ENCODE assay signal across 16 cellular contexts in the genomic region with DNA sequence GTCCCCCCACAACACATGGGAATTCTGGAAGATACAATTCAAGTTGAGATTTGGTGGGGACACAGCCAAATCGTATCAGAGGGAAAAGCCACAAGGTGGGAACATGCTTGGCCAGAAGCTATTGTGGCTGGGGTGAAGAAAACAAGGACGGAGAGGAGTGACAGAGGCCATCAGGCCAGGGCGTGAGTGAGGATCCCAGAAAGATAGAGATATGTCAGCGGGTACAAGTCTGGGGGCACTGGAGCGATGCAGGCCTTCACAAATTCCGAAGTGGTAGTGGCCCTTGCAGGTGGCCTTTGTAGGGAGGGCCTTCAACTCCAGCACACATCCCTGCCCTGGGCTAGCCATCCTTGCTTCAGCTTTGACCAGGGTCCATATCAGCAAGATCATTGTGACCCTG.
DNase-seq lines count a peak whose midpoint lies in the region; ATAC-seq and TF ChIP-seq lines count a peak whose summit lies in the region.
"Had no signal": no experiment of that assay in that cellular context is flagged by ENCODE, and none has a peak within 500 bp of the region (broad histone marks: within the 10 kb centered on the region; RNA-seq: fewer than 3 reads in every experiment).

No MANE protein-coding gene starts in this region.

- no peaks in the 10 kb centered on the region for H3K9me3 Mint-ChIP-seq in activated naive CD4-positive, alpha-beta T cell treated with anti-CD3 and anti-CD28 coated beads, Interleukin-2, amount 50 U/mL, for 24 hours
- H3K9me3 Mint-ChIP-seq in activated naive CD4-positive, alpha-beta T cell treated with anti-CD3 and anti-CD28 coated beads, Interleukin-2, amount 50 U/mL, for 72 hours, result peaks cover 0 to 10% of the 10 kb centered on the region in 2 donors
- H3K9me3 Mint-ChIP-seq in stimulated activated effector memory CD8-positive, alpha-beta T cell treated with anti-CD3 and anti-CD28 coated beads, Interleukin-12 subunit alpha, Interleukin-12 subunit beta, amount 100 ng/mL, for 72 hours, result no peaks in the 10 kb centered on the region

- no peaks in the 10 kb centered on the region for H3K27me3 ChIP-seq in Panc1 (ENCODE audit: control insufficient read depth, insufficient read depth, low read length)
- H3K27me3 ChIP-seq in colonic mucosa, result no peaks in the 10 kb centered on the region
- H3K27me3 ChIP-seq: BLaER1 had no signal

- H3K36me3 Mint-ChIP-seq in activated naive CD4-positive, alpha-beta T cell treated with anti-CD3 and anti-CD28 coated beads, Interleukin-2, amount 50 U/mL, for 24 hours, result no peaks in the 10 kb centered on the region
- no peaks in the 10 kb centered on the region for H3K36me3 Mint-ChIP-seq in activated naive CD4-positive, alpha-beta T cell treated with anti-CD3 and anti-CD28 coated beads, Interleukin-2, amount 50 U/mL, for 72 hours
- peaks cover 12% of the 10 kb centered on the region for H3K36me3 Mint-ChIP-seq in stimulated activated effector memory CD8-positive, alpha-beta T cell treated with anti-CD3 and anti-CD28 coated beads, Interleukin-12 subunit alpha, Interleukin-12 subunit beta, amount 100 ng/mL, for 72 hours

- H3K4me3 ChIP-seq in Panc1 (ENCODE audit: low read depth in 2 of 2, low read length in 2 of 2) (no peak overlapping the region), colonic mucosa (no peak overlapping the region)
- H3K4me3 ChIP-seq: BLaER1 had no signal

- H3K36me3 ChIP-seq in Panc1 (ENCODE audit: control insufficient read depth, insufficient read depth, low read length), result no peaks in the 10 kb centered on the region
- no peaks in the 10 kb centered on the region for H3K36me3 ChIP-seq in colonic mucosa

- CTCF ChIA-PET in Panc1 (lab: Charles Lee), result interaction anchor here (0.7 kb wide), 1 partner anchor 47 kb away, joined by 3 read pairs; no protein-coding TSS in a partner anchor

- no peak overlapping the region for H3K4me3 Mint-ChIP-seq in activated naive CD4-positive, alpha-beta T cell treated with anti-CD3 and anti-CD28 coated beads, Interleukin-2, amount 50 U/mL, for 24 hours
- H3K4me3 Mint-ChIP-seq in stimulated activated effector memory CD8-positive, alpha-beta T cell treated with anti-CD3 and anti-CD28 coated beads, Interleukin-12 subunit alpha, Interleukin-12 subunit beta, amount 100 ng/mL, for 72 hours, result no peak overlapping the region

- H3K27ac ChIP-seq in Panc1 (ENCODE audit: low read length) (peak overlapping the region; percentile 100), colonic mucosa (no peak overlapping the region)

- TF ChIP-seq CTCF in Panc1 (IDR thresholded peaks at IDR 0.05) (no peak), colonic mucosa (IDR thresholded peaks at IDR 0.05) (no peak)

- H3K4me1 ChIP-seq in Panc1 (ENCODE audit: control insufficient read depth, insufficient read depth, low read length) (peaks cover 64% of the 10 kb centered on the region), colonic mucosa (peaks cover 18% of the 10 kb centered on the region)

- BruUV-seq in Panc1 (replicated peaks; lab: Mats Ljungman, UMichigan), result no TSS peak

- no peak for ATAC-seq in activated naive CD4-positive, alpha-beta T cell treated with anti-CD3 and anti-CD28 coated beads, Interleukin-2, amount 50 U/mL, for 72 hours
- ATAC-seq in Panc1 (no peak), left lobe of liver (no peak)
- ATAC-seq in stimulated activated effector memory CD8-positive, alpha-beta T cell treated with anti-CD3 and anti-CD28 coated beads, Interleukin-12 subunit alpha, Interleukin-12 subunit beta, amount 100 ng/mL, for 72 hours, result no peak

- no peaks in the 10 kb centered on the region for H3K27me3 Mint-ChIP-seq in activated naive CD4-positive, alpha-beta T cell treated with anti-CD3 and anti-CD28 coated beads, Interleukin-2, amount 50 U/mL, for 24 hours

- H3K27ac Mint-ChIP-seq in activated naive CD4-positive, alpha-beta T cell treated with anti-CD3 and anti-CD28 coated beads, Interleukin-2, amount 50 U/mL, for 24 hours, result peak overlapping the region; percentile 77
- peak overlapping the region in 1 of 2 donors; percentile 5 for H3K27ac Mint-ChIP-seq in activated naive CD4-positive, alpha-beta T cell treated with anti-CD3 and anti-CD28 coated beads, Interleukin-2, amount 50 U/mL, for 72 hours
- peak overlapping the region; percentile 32 for H3K27ac Mint-ChIP-seq in stimulated activated effector memory CD8-positive, alpha-beta T cell treated with anti-CD3 and anti-CD28 coated beads, Interleukin-12 subunit alpha, Interleukin-12 subunit beta, amount 100 ng/mL, for 72 hours

- no peaks in the 10 kb centered on the region for H3K9me3 ChIP-seq in Panc1 (ENCODE audit: control insufficient read depth, insufficient read depth, low read depth, low read length)
- H3K9me3 ChIP-seq in colonic mucosa, result no peaks in the 10 kb centered on the region

- no peak overlapping the region for H3K9ac ChIP-seq in colonic mucosa (ENCODE audit: low read depth in 2 of 2, low read length in 2 of 2)
- H3K9ac ChIP-seq: BLaER1 had no signal

- intact Hi-C loops in Panc1 (cut with micrococcal nuclease; ENCODE audit: unreplicated experiment) (loop anchor here (10.0 kb wide), 2 partner anchors 156 to 316 kb away; a partner anchor contains a TSS), colonic mucosa (cut with DNase I) (no loop called here)

- H3K4me1 Mint-ChIP-seq in activated naive CD4-positive, alpha-beta T cell treated with anti-CD3 and anti-CD28 coated beads, Interleukin-2, amount 50 U/mL, for 24 hours, result peaks cover 41% of the 10 kb centered on the region
- H3K4me1 Mint-ChIP-seq in stimulated activated effector memory CD8-positive, alpha-beta T cell treated with anti-CD3 and anti-CD28 coated beads, Interleukin-12 subunit alpha, Interleukin-12 subunit beta, amount 100 ng/mL, for 72 hours, result peaks cover 28% of the 10 kb centered on the region

- POLR2A ChIA-PET in Panc1 (lab: Charles Lee), result interaction anchor here (1.5 kb wide), 1 partner anchor 13 kb away, joined by 8 read pairs; no protein-coding TSS in a partner anchor

- no peak for DNase-seq in activated naive CD4-positive, alpha-beta T cell treated with anti-CD3 and anti-CD28 coated beads, Interleukin-2, amount 50 U/mL, for 72 hours (ENCODE audit: low spot score in 2 of 2)
- no peak for DNase-seq in Panc1 (ENCODE audit: low read depth, low spot score)
- peak; percentile 41 for DNase-seq in left lobe of liver (ENCODE audit: low spot score)
- DNase-seq in stimulated activated effector memory CD8-positive, alpha-beta T cell treated with anti-CD3 and anti-CD28 coated beads, Interleukin-12 subunit alpha, Interleukin-12 subunit beta, amount 100 ng/mL, for 72 hours (ENCODE audit: low spot score in 2 of 2), result no peak
- DNase-seq in stimulated activated CD4-positive, alpha-beta T cell treated with anti-CD3 and anti-CD28 coated beads, Interleukin-4, amount 100 ng/mL, for 4 hours, result no peak
- DNase-seq in colonic mucosa, result no peak
- no peak for DNase-seq in C1 segment of cervical spinal cord (lab: John Stamatoyannopoulos, UW)
- DNase-seq: GF-D8, GOT3, MV-4-11, NCI-H1417 treated with DMSO at 0.1 percent for 48 hours, NCI-H1930, NCI-H69, SIG-M5 had no signal

- in situ Hi-C loops in Panc1 (cut with HindIII; ENCODE audit: low pct_unique_long_range_greater_than_20kb, low sequenced_read_pairs), result no loop called here
